ENCODE assay signal across 11 cellular contexts in genomic region chr3:39414421-39414907, GRCh38. TPM values are rescaled to one million over a fixed set of nuclear protein-coding genes. Genes with fewer than 3 reads are reported as not detected.
DNase-seq lines count a peak whose midpoint lies in the region; ATAC-seq, FAIRE-seq and TF ChIP-seq lines count a peak whose summit lies in the region.
"Had no signal": no experiment of that assay in that cellular context is flagged by ENCODE, and none has a peak within 500 bp of the region (broad histone marks: within the 10 kb centered on the region; RNA-seq: fewer than 3 reads in every experiment).

No MANE protein-coding gene starts in this region.

- WGBS in body of pancreas, 2 donors, result 43 to 46% methylated on average over 2 of the region's 2 CpGs
- 64 to 65% methylated on average over 2 of the region's 2 CpGs for WGBS in pancreas, 2 donors

- TF ChIP-seq CTCF in body of pancreas (IDR thresholded peaks at IDR 0.05) (no peak), pancreas (IDR thresholded peaks at IDR 0.05) (no peak)

- H3K9me3 ChIP-seq in body of pancreas (no peaks in the 10 kb centered on the region), pancreas (no peaks in the 10 kb centered on the region)

- H3K4me3 ChIP-seq in body of pancreas (no peak overlapping the region), pancreas (no peak overlapping the region)

- peak overlapping the region in 3 of 4 donors; percentile 23 to 69 (median 26) for H3K27ac ChIP-seq in body of pancreas
- H3K27ac ChIP-seq in pancreas, result peak overlapping the region in 1 of 4 donors; percentile 44

- no peak for FAIRE-seq in pancreas (lab: Jason Lieb, UNC)

- TF ChIP-seq POLR2A in body of pancreas (IDR thresholded peaks at IDR 0.05), result no peak

- H3K36me3 ChIP-seq in body of pancreas (replicated peaks in 1 of 2; ENCODE audit: insufficient read depth in 1 of 2, low read depth in 2 of 2), result peaks cover 0 to 25% of the 10 kb centered on the region in 2 donors
- H3K36me3 ChIP-seq in pancreas, result peaks cover 5 to 45% (median 25%) of the 10 kb centered on the region in 3 donors

- peak; percentile 69 for DNase-seq in NCI-H82 (lab: John Stamatoyannopoulos, UW)
- no peak for DNase-seq in NCI-H82 treated with DMSO at 0.1 percent for 48 hours (lab: John Stamatoyannopoulos, UW; ENCODE audit: unreplicated experiment)
- DNase-seq in LoVo (ENCODE audit: low spot score), result peak; percentile 35
- peak in 2 of 4 donors; percentile 29 to 39 for DNase-seq in body of pancreas
- no peak for DNase-seq in pancreas
- DNase-seq in NK-92 treated with Interleukin-12 subunit alpha and Interleukin-12 subunit beta, amount 100 ng/mL, for 24 hours (lab: John Stamatoyannopoulos, UW), result no peak
- no peak for DNase-seq in putamen (ENCODE audit: low spot score)
- no peak for DNase-seq in D341Med (ENCODE audit: low spot score)
- DNase-seq: central memory CD4-positive, alpha-beta T cell; islet precursor cell had no signal

- H3K4me1 ChIP-seq in body of pancreas, result peaks cover 12% of the 10 kb centered on the region
- peaks cover 1 to 8% (median 4%) of the 10 kb centered on the region in 3 donors for H3K4me1 ChIP-seq in pancreas

- peak; percentile 60 for ATAC-seq in body of pancreas
- peak in 3 of 4 donors; percentile 35 to 38 (median 37) for ATAC-seq in pancreas

- intact Hi-C loops in body of pancreas (cut with DNase I) (no loop called here), pancreas (cut with DNase I) (no loop called here)

- H3K27me3 ChIP-seq in body of pancreas (no peaks in the 10 kb centered on the region), pancreas (no peaks in the 10 kb centered on the region)

RNA-seq across cellular contexts. Expression of gene RPSA, which starts 7.9 kb away (rescaled TPM):
- total RNA-seq in body of pancreas (100 to 1,000 TPM; 555 to 696 TPM), pancreas (1,000 to 10,000 TPM in 1 of 6 donors, 100 to 1,000 TPM in 5; 540 to 1,016 (median 687) TPM)
- 100 to 1,000 TPM; 840 to 998 TPM for polyA plus RNA-seq in pancreas

RNA-seq across cellular contexts. Expression of gene SLC25A38, which starts 31.3 kb away (rescaled TPM):
- total RNA-seq in body of pancreas (10 to 100 TPM; 17.5 to 28.8 TPM), pancreas (10 to 100 TPM; 14.2 to 29.4 (median 21.1) TPM)
- 10 to 100 TPM; 25.1 to 29.4 TPM for polyA plus RNA-seq in pancreas

RNA-seq across cellular contexts. Expression of gene MOBP, which starts 53.0 kb away (rescaled TPM):
- total RNA-seq in body of pancreas (not detected), pancreas (not detected)
- not detected for polyA plus RNA-seq in pancreas
- total RNA-seq: T-helper 1 cell treated with Interleukin-12 subunit alpha and Interleukin-12 subunit beta and Interleukin-4 antibody, amounts not matched to agents 30 ng/mL and 1 ng/mL, for 36 hours had no signal

Comparison
In these comparisons a context has a peak if more than half of its experiments do, and no peak if none do; other contexts are left out.
1. DNase-seq: peak in NCI-H82 (single experiment) and LoVo (single experiment); none in NCI-H82 treated with DMSO at 0.1 percent for 48 hours (single experiment), pancreas (0 of 6), NK-92 treated with Interleukin-12 subunit alpha and Interleukin-12 subunit beta, amount 100 ng/mL, for 24 hours (single experiment), putamen (single experiment) and D341Med (single experiment).